In genomic region chr19:54162884-54163283, GRCh38 we compare ENCODE assay signal across 10 cellular contexts. TPM values are rescaled to one million over a fixed set of nuclear protein-coding genes. Genes with fewer than 3 reads are reported as not detected.
DNase-seq lines count a peak whose midpoint lies in the region; ATAC-seq, FAIRE-seq and TF ChIP-seq lines count a peak whose summit lies in the region.
"Had no signal": no experiment of that assay in that cellular context is flagged by ENCODE, and none has a peak within 500 bp of the region (broad histone marks: within the 10 kb centered on the region; RNA-seq: fewer than 3 reads in every experiment).

No MANE protein-coding gene starts in this region.

- H3K27ac ChIP-seq in gastroesophageal sphincter (peak overlapping the region in 3 of 4 donors; percentile 75 to 97 (median 89)), smooth muscle cell (ENCODE audit: low read depth) (no peak overlapping the region), pancreas (peak overlapping the region in 1 of 4 donors; percentile 4), aorta (ENCODE audit: low read depth in 1 of 2, low read length in 2 of 2) (no peak overlapping the region)

- peak overlapping the region; percentile 81 for H3K4me3 Mint-ChIP-seq in T-helper 2 cell treated with Interferon-gamma antibody and Interleukin-4, amounts not matched to agents 5 μg/mL and 100 μg/mL, for 36 hours
- peak overlapping the region; percentile 80 to 94 (median 82) for H3K4me3 Mint-ChIP-seq in T-cell

- intact Hi-C loops in pancreas (cut with DNase I) (no loop called here), aorta (cut with DNase I) (no loop called here)

- H3K9me3 ChIP-seq in gastroesophageal sphincter (no peaks in the 10 kb centered on the region), smooth muscle cell (replicated peaks; ENCODE audit: low read depth) (no peaks in the 10 kb centered on the region), pancreas (no peaks in the 10 kb centered on the region), aorta (ENCODE audit: control insufficient read depth, low read length) (no peaks in the 10 kb centered on the region)

- no peaks in the 10 kb centered on the region for H4K20me1 ChIP-seq in smooth muscle cell (ENCODE audit: low read depth)

- TF ChIP-seq CTCF in gastroesophageal sphincter (IDR thresholded peaks at IDR 0.05) (no peak), smooth muscle cell (IDR thresholded peaks at IDR 0.05; ENCODE audit: borderline replicate concordance, insufficient read depth, poor library complexity, severe bottlenecking) (no peak), pancreas (IDR thresholded peaks at IDR 0.05) (no peak)

- no peak for TF ChIP-seq EP300 in gastroesophageal sphincter (IDR thresholded peaks at IDR 0.05)

- H3F3A ChIP-seq in smooth muscle cell (ENCODE audit: low read depth) = peaks cover 3% of the 10 kb centered on the region

- no peak for FAIRE-seq in pancreas (lab: Jason Lieb, UNC)
- FAIRE-seq: A204.1 had no signal

- H3K9ac ChIP-seq in smooth muscle cell (ENCODE audit: low read depth) = no peak overlapping the region

- CTCF ChIA-PET in T-cell (lab: Charles Lee) = interaction anchor here (0.7 to 1.4 kb wide), 3 partner anchors 26 to 1918 kb away, joined by 3 to 4 read pairs (median 3); partner anchors contain the start of gene MBOAT7 (in 1 of the 2)

- H3K36me3 Mint-ChIP-seq in T-helper 2 cell treated with Interferon-gamma antibody and Interleukin-4, amounts not matched to agents 5 μg/mL and 100 μg/mL, for 36 hours (ENCODE audit: low read depth) = peaks cover 6% of the 10 kb centered on the region
- H3K36me3 Mint-ChIP-seq in T-cell = peaks cover 5% of the 10 kb centered on the region

- H3K4me1 Mint-ChIP-seq in T-helper 2 cell treated with Interferon-gamma antibody and Interleukin-4, amounts not matched to agents 5 μg/mL and 100 μg/mL, for 36 hours (ENCODE audit: low read depth) = peaks cover 37% of the 10 kb centered on the region
- H3K4me1 Mint-ChIP-seq in T-cell = peaks cover 47 to 64% (median 59%) of the 10 kb centered on the region in 3 donors

- no peak for TF ChIP-seq POLR2A in gastroesophageal sphincter (IDR thresholded peaks at IDR 0.05)

- WGBS in gastroesophageal sphincter (ENCODE audit: low coverage in 1 of 2), 2 donors = 55 to 61% methylated on average over 3 to 11 of the region's 14 CpGs
- WGBS in smooth muscle cell (ENCODE audit: low lambda C conversion rate) = 92% methylated on average over 14 of the region's 14 CpGs
- WGBS in pancreas, 2 donors = 50 to 73% methylated on average over 14 of the region's 14 CpGs
- 71 to 77% methylated on average over 14 of the region's 14 CpGs for WGBS in aorta, 2 donors

- no peaks in the 10 kb centered on the region for H3K27me3 Mint-ChIP-seq in T-helper 2 cell treated with Interferon-gamma antibody and Interleukin-4, amounts not matched to agents 5 μg/mL and 100 μg/mL, for 36 hours (ENCODE audit: low read depth)
- H3K27me3 Mint-ChIP-seq in T-cell = no peaks in the 10 kb centered on the region

- H3K36me3 ChIP-seq in gastroesophageal sphincter = peaks cover 0 to 4% of the 10 kb centered on the region in 2 donors
- H3K36me3 ChIP-seq in smooth muscle cell (ENCODE audit: low read depth) = no peaks in the 10 kb centered on the region
- H3K36me3 ChIP-seq in pancreas = peaks cover 0 to 1% (median 0%) of the 10 kb centered on the region in 3 donors
- no peaks in the 10 kb centered on the region for H3K36me3 ChIP-seq in aorta (ENCODE audit: control insufficient read depth in 1 of 2, insufficient read depth in 2 of 2, low read length in 1 of 2)

- DNase-seq in T-helper 2 cell treated with Interferon-gamma antibody and Interleukin-4, amounts not matched to agents 5 μg/mL and 100 μg/mL, for 36 hours (ENCODE audit: low spot score) = no peak
- DNase-seq in T-helper 2 cell (no peak), T-cell (no peak), smooth muscle cell (lab: John Stamatoyannopoulos, UW; ENCODE audit: unreplicated experiment) (no peak), pancreas (no peak), aorta (no peak)
- DNase-seq: NCI-H2171 had no signal

- POLR2A ChIA-PET in T-cell (lab: Charles Lee) = no interaction called here

- H3K4me3 ChIP-seq in gastroesophageal sphincter (peak overlapping the region in 1 of 2 donors; percentile 50), smooth muscle cell (peak overlapping the region; percentile 48), pancreas (peak overlapping the region in 1 of 4 donors; percentile 32), aorta (ENCODE audit: low read length in 2 of 2) (no peak overlapping the region)

- H3K27ac Mint-ChIP-seq in T-helper 2 cell treated with Interferon-gamma antibody and Interleukin-4, amounts not matched to agents 5 μg/mL and 100 μg/mL, for 36 hours = peak overlapping the region; percentile 55
- peak overlapping the region; percentile 28 to 78 for H3K27ac Mint-ChIP-seq in T-cell

- peaks cover 6% of the 10 kb centered on the region for H3K79me2 ChIP-seq in smooth muscle cell (ENCODE audit: low read depth)

- no peak overlapping the region for H2AFZ ChIP-seq in smooth muscle cell (ENCODE audit: low read depth)

- ATAC-seq in T-cell (replicated peaks in 1 of 4) (no peak), gastroesophageal sphincter (no peak), pancreas (no peak), HG03439 (IDR thresholded peaks at IDR 0.05; ENCODE audit: unreplicated experiment) (no peak), aorta (ENCODE audit: low FRiP score) (no peak)

- H3K4me1 ChIP-seq in gastroesophageal sphincter (peaks cover 0 to 54% (median 40%) of the 10 kb centered on the region in 3 donors), smooth muscle cell (ENCODE audit: low read depth) (peaks cover 11% of the 10 kb centered on the region), pancreas (peaks cover 9 to 23% (median 14%) of the 10 kb centered on the region in 3 donors), aorta (ENCODE audit: control insufficient read depth in 1 of 2, insufficient read depth in 2 of 2, low read length in 2 of 2) (no peaks in the 10 kb centered on the region)

- H3K27me3 ChIP-seq in gastroesophageal sphincter = peaks cover 37% of the 10 kb centered on the region
- H3K27me3 ChIP-seq in smooth muscle cell (ENCODE audit: low read depth) = no peaks in the 10 kb centered on the region
- H3K27me3 ChIP-seq in pancreas = no peaks in the 10 kb centered on the region
- no peaks in the 10 kb centered on the region for H3K27me3 ChIP-seq in aorta (ENCODE audit: control insufficient read depth in 1 of 2, insufficient read depth in 2 of 2, low read length in 1 of 2)

- H3K4me2 ChIP-seq in smooth muscle cell = peak overlapping the region; percentile 51

- H3K9me3 Mint-ChIP-seq in T-helper 2 cell treated with Interferon-gamma antibody and Interleukin-4, amounts not matched to agents 5 μg/mL and 100 μg/mL, for 36 hours = no peaks in the 10 kb centered on the region
- no peaks in the 10 kb centered on the region for H3K9me3 Mint-ChIP-seq in T-cell

RNA-seq across cellular contexts. Expression of gene LENG1, which starts 3.4 kb away (rescaled TPM):
- total RNA-seq in T-cell (10 to 100 TPM in 4 of 5 donors, 1 to 10 TPM in 1; 8.4 to 21.5 (median 19.2) TPM), gastroesophageal sphincter (10 to 100 TPM in 3 of 4 donors, 1 to 10 TPM in 1; 8.2 to 12.8 (median 11.1) TPM), smooth muscle cell (3.2 and 10.9 TPM in 2 replicates), pancreas (1 to 10 TPM; 2.1 to 5.1 (median 4.4) TPM), aorta (1 to 10 TPM; 5.7 to 6.0 TPM)
- polyA plus RNA-seq in smooth muscle cell (14.1 and 17.6 TPM in 2 replicates), pancreas (1 to 10 TPM; 9.6 to 9.7 TPM), aorta (10 to 100 TPM in 1 of 2 donors, 1 to 10 TPM in 1; 7.5 to 10.1 TPM)

RNA-seq across cellular contexts. Expression of gene TMC4, which starts 10.1 kb away (rescaled TPM):
- 1 to 10 TPM in 4 of 5 donors, under 1 TPM in 1; 0.78 to 2.6 (median 1.4) TPM for total RNA-seq in T-cell
- 1 to 10 TPM in 1 of 4 donors, under 1 TPM in 2, not detected in 1; 0.16 to 3.1 (median 0.31) TPM for total RNA-seq in gastroesophageal sphincter
- total RNA-seq in smooth muscle cell = 5.9 and 7.3 TPM in 2 replicates
- 6.7 and 28.0 TPM in 2 replicates for polyA plus RNA-seq in smooth muscle cell
- total RNA-seq in pancreas = 10 to 100 TPM; 51.8 to 66.5 (median 56.2) TPM
- 10 to 100 TPM; 80.0 to 88.9 TPM for polyA plus RNA-seq in pancreas
- 1 to 10 TPM; 1.2 to 7.4 TPM for total RNA-seq in aorta
- polyA plus RNA-seq in aorta = 10 to 100 TPM in 1 of 2 donors, under 1 TPM in 1; 0.08 to 15.8 TPM

RNA-seq across cellular contexts. Expression of gene CNOT3, which starts 25.3 kb away (rescaled TPM):
- total RNA-seq in T-cell (10 to 100 TPM; 45.9 to 83.1 (median 77.0) TPM), gastroesophageal sphincter (10 to 100 TPM; 14.7 to 32.4 (median 23.1) TPM), smooth muscle cell (12.4 and 14.1 TPM in 2 replicates), pancreas (10 to 100 TPM; 16.8 to 28.5 (median 21.3) TPM), aorta (10 to 100 TPM; 33.5 to 35.9 TPM)
- polyA plus RNA-seq in smooth muscle cell (31.4 and 37.6 TPM in 2 replicates), pancreas (10 to 100 TPM; 39.0 to 40.0 TPM), aorta (10 to 100 TPM; 10.4 to 54.4 TPM)

RNA-seq across cellular contexts. Expression of gene MBOAT7, which starts 26.5 kb away (rescaled TPM):
- 10 to 100 TPM; 24.0 to 44.8 (median 38.9) TPM for total RNA-seq in T-cell
- total RNA-seq in gastroesophageal sphincter = 10 to 100 TPM; 28.4 to 64.3 (median 36.5) TPM
- total RNA-seq in smooth muscle cell = 76.8 and 110 TPM in 2 replicates
- polyA plus RNA-seq in smooth muscle cell = 106 and 195 TPM in 2 replicates
- total RNA-seq in pancreas = 10 to 100 TPM; 18.8 to 47.2 (median 27.3) TPM
- polyA plus RNA-seq in pancreas = 10 to 100 TPM; 32.6 to 34.7 TPM
- total RNA-seq in aorta = 10 to 100 TPM; 31.3 to 40.7 TPM
- 10 to 100 TPM; 11.9 to 22.0 TPM for polyA plus RNA-seq in aorta

RNA-seq across cellular contexts. Expression of gene TSEN34, which starts 28.2 kb away (rescaled TPM):
- 10 to 100 TPM in 4 of 5 donors, 1 to 10 TPM in 1; 9.5 to 28.5 (median 23.5) TPM for total RNA-seq in T-cell
- total RNA-seq in gastroesophageal sphincter = 10 to 100 TPM; 57.4 to 73.2 (median 69.8) TPM
- 45.8 and 53.7 TPM in 2 replicates for total RNA-seq in smooth muscle cell
- polyA plus RNA-seq in smooth muscle cell = 79.5 and 91.7 TPM in 2 replicates
- total RNA-seq in pancreas = 10 to 100 TPM; 16.8 to 24.7 (median 19.4) TPM
- 10 to 100 TPM; 19.5 to 33.3 TPM for polyA plus RNA-seq in pancreas
- 10 to 100 TPM; 24.6 to 28.1 TPM for total RNA-seq in aorta
- polyA plus RNA-seq in aorta = 10 to 100 TPM; 21.5 to 46.3 TPM

Comparison
In these comparisons a context has a peak if more than half of its experiments do, and no peak if none do; other contexts are left out.
1. H3K27ac ChIP-seq: peak in gastroesophageal sphincter (3 of 4); none in smooth muscle cell (single experiment) and aorta (0 of 2).